In genomic region chr18:28826062-28826565, GRCh38 we compare ENCODE assay signal across 28 cellular contexts.
"Had no signal": no experiment of that assay in that cellular context is flagged by ENCODE, and none has a peak within 500 bp of the region (broad histone marks: within the 10 kb centered on the region; RNA-seq: fewer than 3 reads in every experiment).

No MANE protein-coding gene starts in this region.

- H3K9me3 ChIP-seq: suprapubic skin, testis, thoracic aorta, thyroid gland, tibial artery, tibial nerve, upper lobe of left lung, upper lobe of right lung, uterus, vagina had no signal

- H3K4me3 Mint-ChIP-seq: stimulated activated effector memory CD8-positive, alpha-beta T cell treated with anti-CD3 and anti-CD28 coated beads, Interleukin-12 subunit alpha, Interleukin-12 subunit beta, amount 100 ng/mL, for 72 hours; stimulated activated memory B cell treated with anti-CD40 and anti-IgM and Interleukin-4, amounts not matched to agents 10 μg/mL and 1 μg/mL and 100 μg/mL, for 72 hours; stimulated activated naive B cell treated with anti-CD40 and anti-IgM and Interleukin-4, amounts not matched to agents 10 μg/mL and 1 μg/mL and 100 μg/mL, for 72 hours; stimulated activated naive CD8-positive, alpha-beta T cell treated with anti-CD3 and anti-CD28 coated beads, Interleukin-15, amount 100 ng/mL, for 72 hours; stimulated activated naive CD8-positive, alpha-beta T cell treated with anti-CD3 and anti-CD28 coated beads, Interleukin-15, Interleukin-2, amounts not matched to agents 100 ng/mL and 50 ng/mL, for 24 hours; type B pancreatic cell had no signal

- ATAC-seq: stimulated activated effector memory CD8-positive, alpha-beta T cell treated with anti-CD3 and anti-CD28 coated beads, Interleukin-12 subunit alpha, Interleukin-12 subunit beta, amount 100 ng/mL, for 72 hours; stimulated activated memory B cell treated with anti-CD40 and anti-IgM and Interleukin-4, amounts not matched to agents 10 μg/mL and 1 μg/mL and 100 μg/mL, for 72 hours; stimulated activated naive B cell treated with anti-CD40 and anti-IgM and Interleukin-4, amounts not matched to agents 10 μg/mL and 1 μg/mL and 100 μg/mL, for 72 hours; stimulated activated naive CD8-positive, alpha-beta T cell treated with anti-CD3 and anti-CD28 coated beads, Interleukin-15, amount 100 ng/mL, for 72 hours; stimulated activated naive CD8-positive, alpha-beta T cell treated with anti-CD3 and anti-CD28 coated beads, Interleukin-15, Interleukin-2, amounts not matched to agents 100 U/mL and 50 U/mL, for 24 hours; upper lobe of right lung had no signal

- H3K36me3 Mint-ChIP-seq: stimulated activated effector memory CD8-positive, alpha-beta T cell treated with anti-CD3 and anti-CD28 coated beads, Interleukin-12 subunit alpha, Interleukin-12 subunit beta, amount 100 ng/mL, for 72 hours; stimulated activated memory B cell treated with anti-CD40 and anti-IgM and Interleukin-4, amounts not matched to agents 10 μg/mL and 1 μg/mL and 100 μg/mL, for 72 hours; stimulated activated naive B cell treated with anti-CD40 and anti-IgM and Interleukin-4, amounts not matched to agents 10 μg/mL and 1 μg/mL and 100 μg/mL, for 72 hours; type B pancreatic cell had no signal

- H3K36me3 ChIP-seq: stomach, suprapubic skin, thoracic aorta, thyroid gland, tibial artery, tibial nerve, transverse colon, upper lobe of left lung, upper lobe of right lung, uterus, vagina had no signal

- H3K4me1 ChIP-seq: stomach, suprapubic skin, testis, thyroid gland, tibial artery, tibial nerve, transverse colon, upper lobe of left lung, upper lobe of right lung, uterus, vagina had no signal

- H3K27me3 ChIP-seq: stomach, suprapubic skin, testis, thyroid gland, tibial artery, tibial nerve, transverse colon, upper lobe of left lung, upper lobe of right lung, uterus, vagina had no signal

- H3K9me3 Mint-ChIP-seq: type B pancreatic cell had no signal

- H3K27ac ChIP-seq: stomach, suprapubic skin, testis, thoracic aorta, thyroid gland, tibial artery, tibial nerve, transverse colon, upper lobe of left lung, upper lobe of right lung, uterus, vagina had no signal

- DNase-seq: stimulated activated CD4-positive, alpha-beta T cell treated with anti-CD3 and anti-CD28 coated beads, Interleukin-2, amount 100 ng/mL, for 48 hours; stimulated activated CD4-positive, alpha-beta T cell treated with anti-CD3 and anti-CD28 coated beads, Interleukin-4, amount 100 ng/mL, for 1 hour; stimulated activated CD4-positive, alpha-beta T cell treated with anti-CD3 and anti-CD28 coated beads, Interleukin-4, amount 100 ng/mL, for 24 hours; stimulated activated CD4-positive, alpha-beta T cell treated with anti-CD3 and anti-CD28 coated beads, Interleukin-4, amount 100 ng/mL, for 4 hours; stimulated activated CD8-positive, alpha-beta memory T cell treated with anti-CD3 and anti-CD28 coated beads, Interleukin-4, amount 100 ng/mL, for 48 hours; stimulated activated naive B cell treated with anti-CD40 and anti-IgM and Interleukin-4, amounts not matched to agents 10 μg/mL and 1 μg/mL and 100 μg/mL, for 72 hours; stimulated activated naive CD4-positive, alpha-beta T cell; stimulated activated naive CD4-positive, alpha-beta T cell treated with Interleukin-2 at 50 U/mL for 16 hours; stimulated activated naive CD8-positive, alpha-beta T cell treated with anti-CD3 and anti-CD28 coated beads, Interleukin-15, amount 100 ng/mL, for 72 hours; stimulated activated naive CD8-positive, alpha-beta T cell treated with anti-CD3 and anti-CD28 coated beads, Interleukin-15, Interleukin-2, amounts not matched to agents 100 U/mL and 50 U/mL, for 24 hours; stomach; substantia nigra; testis; thyroid gland; tibial artery; transverse colon; trophoblast cell; upper lobe of left lung; upper lobe of right lung; uterus had no signal

- H3K4me1 Mint-ChIP-seq: stimulated activated effector memory CD8-positive, alpha-beta T cell treated with anti-CD3 and anti-CD28 coated beads, Interleukin-12 subunit alpha, Interleukin-12 subunit beta, amount 100 ng/mL, for 72 hours; stimulated activated memory B cell treated with anti-CD40 and anti-IgM and Interleukin-4, amounts not matched to agents 10 μg/mL and 1 μg/mL and 100 μg/mL, for 72 hours; stimulated activated naive B cell treated with anti-CD40 and anti-IgM and Interleukin-4, amounts not matched to agents 10 μg/mL and 1 μg/mL and 100 μg/mL, for 72 hours; stimulated activated naive CD8-positive, alpha-beta T cell treated with anti-CD3 and anti-CD28 coated beads, Interleukin-15, amount 100 ng/mL, for 72 hours had no signal

- H3K4me3 ChIP-seq: stomach, suprapubic skin, testis, thoracic aorta, thyroid gland, tibial artery, tibial nerve, transverse colon, upper lobe of left lung, upper lobe of right lung, uterus, vagina had no signal

- H3K27ac Mint-ChIP-seq: stimulated activated effector memory CD8-positive, alpha-beta T cell treated with anti-CD3 and anti-CD28 coated beads, Interleukin-12 subunit alpha, Interleukin-12 subunit beta, amount 100 ng/mL, for 72 hours; stimulated activated memory B cell treated with anti-CD40 and anti-IgM and Interleukin-4, amounts not matched to agents 10 μg/mL and 1 μg/mL and 100 μg/mL, for 72 hours; stimulated activated naive B cell treated with anti-CD40 and anti-IgM and Interleukin-4, amounts not matched to agents 10 μg/mL and 1 μg/mL and 100 μg/mL, for 72 hours; stimulated activated naive CD8-positive, alpha-beta T cell treated with anti-CD3 and anti-CD28 coated beads, Interleukin-15, amount 100 ng/mL, for 72 hours; stimulated activated naive CD8-positive, alpha-beta T cell treated with anti-CD3 and anti-CD28 coated beads, Interleukin-15, Interleukin-2, amounts not matched to agents 100 ng/mL and 50 ng/mL, for 24 hours; type B pancreatic cell had no signal

- H3K27me3 Mint-ChIP-seq: stimulated activated memory B cell treated with anti-CD40 and anti-IgM and Interleukin-4, amounts not matched to agents 10 μg/mL and 1 μg/mL and 100 μg/mL, for 72 hours; stimulated activated naive B cell treated with anti-CD40 and anti-IgM and Interleukin-4, amounts not matched to agents 10 μg/mL and 1 μg/mL and 100 μg/mL, for 72 hours; stimulated activated naive CD8-positive, alpha-beta T cell treated with anti-CD3 and anti-CD28 coated beads, Interleukin-15, amount 100 ng/mL, for 72 hours; stimulated activated naive CD8-positive, alpha-beta T cell treated with anti-CD3 and anti-CD28 coated beads, Interleukin-15, Interleukin-2, amounts not matched to agents 100 ng/mL and 50 ng/mL, for 24 hours; type B pancreatic cell had no signal
